ENCODE assay signal across 18 cellular contexts in the genomic region with DNA sequence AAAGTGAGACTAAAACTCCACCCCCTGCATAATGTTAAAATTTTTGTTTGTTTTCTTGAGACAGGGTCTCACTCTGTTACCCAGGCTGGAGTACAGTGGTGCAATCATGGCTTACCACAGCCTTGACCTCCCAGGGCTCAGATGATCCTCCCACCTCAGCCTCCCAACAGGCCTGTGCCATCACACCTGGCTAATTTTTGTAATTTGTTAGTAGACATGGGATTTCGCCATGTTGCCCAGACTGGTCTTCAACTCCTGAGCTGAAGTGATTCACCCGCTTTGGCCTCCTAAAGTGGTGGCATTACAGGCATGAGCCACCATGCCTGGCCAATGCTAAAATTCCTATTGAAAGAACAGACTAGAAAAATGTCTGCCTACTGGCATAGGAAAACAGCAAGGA.
DNase-seq lines count a peak whose midpoint lies in the region; ATAC-seq and TF ChIP-seq lines count a peak whose summit lies in the region.
"Had no signal": no experiment of that assay in that cellular context is flagged by ENCODE, and none has a peak within 500 bp of the region (broad histone marks: within the 10 kb centered on the region; RNA-seq: fewer than 3 reads in every experiment).

No MANE protein-coding gene starts in this region.

- H3K9me3 Mint-ChIP-seq in activated T-cell treated with anti-CD3 and anti-CD28 coated beads, Interleukin-2, amount 50 U/mL, for 24 hours = no peaks in the 10 kb centered on the region
- no peaks in the 10 kb centered on the region for H3K9me3 Mint-ChIP-seq in chondrocyte (ENCODE audit: low read depth)
- H3K9me3 Mint-ChIP-seq: central memory CD8-positive, alpha-beta T cell; type B pancreatic cell had no signal

- H3K9me3 ChIP-seq in Karpas-422 (ENCODE audit: low read length) (no peaks in the 10 kb centered on the region), uterus (no peaks in the 10 kb centered on the region)
- H3K9me3 ChIP-seq: esophagus squamous epithelium had no signal

- peak overlapping the region; percentile 71 for H3K4me2 ChIP-seq in Karpas-422 (ENCODE audit: low read depth, low read length, poor library complexity, severe bottlenecking)

- no peak overlapping the region for H3K9ac ChIP-seq in Karpas-422 (ENCODE audit: low read length)
- H3K9ac ChIP-seq: parathyroid adenoma had no signal

- no peak for ATAC-seq in GM18868 (IDR thresholded peaks at IDR 0.05; ENCODE audit: unreplicated experiment)

- H3K9me2 ChIP-seq in Karpas-422 (replicated peaks; ENCODE audit: insufficient read depth, low read length) = no peaks in the 10 kb centered on the region

- intact Hi-C loops in uterus (cut with DNase I; ENCODE audit: low total_unique reads) = no loop called here

- DNase-seq in activated T-cell treated with anti-CD3 and anti-CD28 coated beads, Interleukin-2, amount 50 U/mL, for 24 hours = no peak
- no peak for DNase-seq in activated T-cell treated with anti-CD3 and anti-CD28 coated beads, Interleukin-2, amount 50 U/mL, for 48 hours
- DNase-seq in Karpas-422 (no peak), chondrocyte (ENCODE audit: low spot score) (no peak), renal cortical epithelial cell (ENCODE audit: low read depth) (peak; percentile 77), T1000 (lab: John Stamatoyannopoulos, UW) (no peak), uterus (no peak)
- DNase-seq: activated CD4-positive, alpha-beta T cell treated with anti-CD3 and anti-CD28 coated beads, Interleukin-2, amount 50 U/mL, for 1 hour; activated gamma-delta T cell treated with Interleukin-2 at 50 U/mL for 16 hours; esophagus squamous epithelium; MV-4-11; NCI-H2227 treated with DMSO at 0.1 percent for 48 hours; OCI-M1; SW 1271 had no signal

- TF ChIP-seq CTCF in chondrocyte (IDR thresholded peaks at IDR 0.05) = no peak
- TF ChIP-seq CTCF in uterus (IDR thresholded peaks at IDR 0.05) = no peak

- TF ChIP-seq POLR2A in uterus (IDR thresholded peaks at IDR 0.05) = no peak

- peaks cover 65% of the 10 kb centered on the region for H3K36me3 Mint-ChIP-seq in activated T-cell treated with anti-CD3 and anti-CD28 coated beads, Interleukin-2, amount 50 U/mL, for 24 hours (ENCODE audit: low read depth)
- H3K36me3 Mint-ChIP-seq in chondrocyte (ENCODE audit: low read depth) = peaks cover 12% of the 10 kb centered on the region

- peaks cover 10% of the 10 kb centered on the region; the same call in 1 of the 2 replicates for H3K79me2 ChIP-seq in Karpas-422 (ENCODE audit: low read length)
- H3K79me2 ChIP-seq: parathyroid adenoma had no signal

- H4K20me1 ChIP-seq in Karpas-422 (ENCODE audit: insufficient read depth, low read depth, low read length) = no peaks in the 10 kb centered on the region

- H3K4me1 ChIP-seq in Karpas-422 (ENCODE audit: low read length) (peaks cover 45% of the 10 kb centered on the region), uterus (no peaks in the 10 kb centered on the region)
- H3K4me1 ChIP-seq: parathyroid adenoma had no signal

- H3K4me1 Mint-ChIP-seq in activated T-cell treated with anti-CD3 and anti-CD28 coated beads, Interleukin-2, amount 50 U/mL, for 24 hours (ENCODE audit: low read depth) = peaks cover 47% of the 10 kb centered on the region
- H3K4me1 Mint-ChIP-seq in chondrocyte (ENCODE audit: low read depth) = peaks cover 49% of the 10 kb centered on the region

- H3K27me3 Mint-ChIP-seq in activated T-cell treated with anti-CD3 and anti-CD28 coated beads, Interleukin-2, amount 50 U/mL, for 24 hours = no peaks in the 10 kb centered on the region
- H3K27me3 Mint-ChIP-seq in chondrocyte (ENCODE audit: low read depth) = no peaks in the 10 kb centered on the region
- H3K27me3 Mint-ChIP-seq: central memory CD8-positive, alpha-beta T cell; type B pancreatic cell had no signal

- peaks cover 11% of the 10 kb centered on the region; the same call in 1 of the 2 replicates for H3K36me3 ChIP-seq in Karpas-422 (ENCODE audit: insufficient read depth, low read length)
- no peaks in the 10 kb centered on the region for H3K36me3 ChIP-seq in uterus

- no peak overlapping the region for H3K4me3 Mint-ChIP-seq in activated T-cell treated with anti-CD3 and anti-CD28 coated beads, Interleukin-2, amount 50 U/mL, for 24 hours
- H3K4me3 Mint-ChIP-seq in chondrocyte (ENCODE audit: unreplicated experiment) = no peak overlapping the region
- H3K4me3 Mint-ChIP-seq: central memory CD8-positive, alpha-beta T cell; type B pancreatic cell had no signal

- peak overlapping the region; percentile 71 for H3K27ac Mint-ChIP-seq in activated T-cell treated with anti-CD3 and anti-CD28 coated beads, Interleukin-2, amount 50 U/mL, for 24 hours
- peak overlapping the region; percentile 97 for H3K27ac Mint-ChIP-seq in chondrocyte (ENCODE audit: unreplicated experiment)
- H3K27ac Mint-ChIP-seq: type B pancreatic cell had no signal

- H3K27ac ChIP-seq in Karpas-422 (ENCODE audit: low read length) = peak overlapping the region; percentile 85; the same call in 1 of the 2 replicates
- H3K27ac ChIP-seq in uterus = no peak overlapping the region
- H3K27ac ChIP-seq: esophagus squamous epithelium, parathyroid adenoma had no signal

- H3K27me3 ChIP-seq in Karpas-422 (ENCODE audit: low read length) (no peaks in the 10 kb centered on the region), uterus (no peaks in the 10 kb centered on the region)
- H3K27me3 ChIP-seq: esophagus squamous epithelium had no signal

- H3K4me3 ChIP-seq in Karpas-422 (ENCODE audit: low read length) (no peak overlapping the region), uterus (no peak overlapping the region)
- H3K4me3 ChIP-seq: esophagus squamous epithelium had no signal

- no peak overlapping the region for H2AFZ ChIP-seq in Karpas-422 (ENCODE audit: low read length)
- H2AFZ ChIP-seq: parathyroid adenoma had no signal
